1 cellular context compared by ENCODE assay signal in the genomic region with DNA sequence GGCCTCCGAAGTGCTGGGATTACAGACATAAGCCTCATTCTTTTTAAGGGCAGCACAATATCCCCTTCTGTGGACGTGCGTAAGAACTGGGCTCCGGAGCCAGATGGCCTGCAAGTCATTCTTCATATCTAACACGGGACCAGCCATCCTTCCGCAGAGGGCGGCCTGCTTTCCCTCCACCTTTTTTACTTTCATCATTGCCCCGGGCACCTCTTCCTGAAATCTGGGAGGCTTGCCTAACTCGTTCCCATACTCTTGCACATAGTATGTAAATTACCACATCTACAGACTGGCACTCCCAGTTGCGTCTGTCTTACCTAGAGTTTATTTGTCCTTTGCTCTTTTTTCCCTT.
TF ChIP-seq lines count a peak whose summit lies in the region.

No MANE protein-coding gene starts in this region.

TF ChIP-seq in A549, 52 proteins besides CTCF, POLR2A, EP300 and RAD21 (continued from another document):
- TF ChIP-seq, protein P1, sequence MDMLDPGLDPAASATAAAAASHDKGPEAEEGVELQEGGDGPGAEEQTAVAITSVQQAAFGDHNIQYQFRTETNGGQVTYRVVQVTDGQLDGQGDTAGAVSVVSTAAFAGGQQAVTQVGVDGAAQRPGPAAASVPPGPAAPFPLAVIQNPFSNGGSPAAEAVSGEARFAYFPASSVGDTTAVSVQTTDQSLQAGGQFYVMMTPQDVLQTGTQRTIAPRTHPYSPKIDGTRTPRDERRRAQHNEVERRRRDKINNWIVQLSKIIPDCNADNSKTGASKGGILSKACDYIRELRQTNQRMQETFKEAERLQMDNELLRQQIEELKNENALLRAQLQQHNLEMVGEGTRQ (IDR thresholded peaks at IDR 0.05) = no peak
- no peak for TF ChIP-seq PHF8 (IDR thresholded peaks at IDR 0.05; ENCODE audit: borderline replicate concordance, low read depth)
- TF ChIP-seq, protein P2, sequence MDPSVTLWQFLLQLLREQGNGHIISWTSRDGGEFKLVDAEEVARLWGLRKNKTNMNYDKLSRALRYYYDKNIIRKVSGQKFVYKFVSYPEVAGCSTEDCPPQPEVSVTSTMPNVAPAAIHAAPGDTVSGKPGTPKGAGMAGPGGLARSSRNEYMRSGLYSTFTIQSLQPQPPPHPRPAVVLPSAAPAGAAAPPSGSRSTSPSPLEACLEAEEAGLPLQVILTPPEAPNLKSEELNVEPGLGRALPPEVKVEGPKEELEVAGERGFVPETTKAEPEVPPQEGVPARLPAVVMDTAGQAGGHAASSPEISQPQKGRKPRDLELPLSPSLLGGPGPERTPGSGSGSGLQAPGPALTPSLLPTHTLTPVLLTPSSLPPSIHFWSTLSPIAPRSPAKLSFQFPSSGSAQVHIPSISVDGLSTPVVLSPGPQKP (IDR thresholded peaks at IDR 0.05; ENCODE audit: low read depth, low read length) = no peak
- no peak for TF ChIP-seq EHF (CRISPR knock-in tag; IDR thresholded peaks at IDR 0.05)
